ENCODE assay signal across 1 cellular context in the genomic region with DNA sequence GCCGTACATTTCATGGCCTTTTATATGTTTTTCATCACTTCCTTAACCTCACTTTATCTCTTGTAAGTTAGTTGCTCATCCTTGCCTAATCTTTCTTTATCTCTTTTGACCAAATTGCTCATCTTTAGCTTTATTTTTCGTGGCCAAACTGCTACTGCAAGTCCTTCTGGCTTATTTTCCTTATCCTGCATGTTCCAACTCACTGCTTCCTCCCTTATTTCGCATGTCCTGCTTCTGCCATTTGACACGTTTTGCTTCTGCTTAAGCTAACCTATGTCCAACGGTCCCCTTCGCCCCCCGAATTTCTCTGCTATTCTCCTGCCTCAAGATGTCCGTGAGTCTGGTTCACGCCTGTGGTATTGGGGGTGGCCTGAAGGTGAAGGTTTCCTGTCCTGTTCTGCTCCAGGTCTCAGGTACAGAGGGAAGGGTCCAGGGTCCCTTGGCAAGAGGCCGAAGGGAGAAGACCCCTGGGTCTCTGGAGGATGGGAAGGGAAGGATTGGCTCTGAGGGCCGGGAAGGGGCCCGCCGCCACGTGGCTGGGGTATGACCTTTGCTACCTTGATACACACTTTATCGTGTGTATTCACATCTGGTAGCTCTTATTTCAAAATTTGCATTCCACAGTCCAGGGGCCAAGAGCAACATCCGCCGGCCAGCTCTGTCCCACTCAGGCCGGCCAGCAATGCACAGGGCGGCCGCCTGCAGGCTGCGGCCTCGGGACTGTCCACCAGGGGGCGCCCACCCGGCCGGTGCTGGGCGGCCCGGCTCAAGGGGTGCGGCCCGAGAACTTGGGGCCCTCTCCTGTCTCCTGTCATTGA.
TF ChIP-seq lines count a peak whose summit lies in the region.

No MANE protein-coding gene starts in this region.

TF ChIP-seq in K562, 482 proteins besides CTCF, POLR2A, EP300 and RAD21 (continues in another document):
- TF ChIP-seq KLF13 (tag; IDR thresholded peaks at IDR 0.05; ENCODE audit: borderline replicate concordance, low read depth) (no peak), TEAD2 (tag; IDR thresholded peaks at IDR 0.05) (no peak), ZNF830 (CRISPR knock-in tag; IDR thresholded peaks at IDR 0.05) (no peak), PHF20 (IDR thresholded peaks at IDR 0.05; ENCODE audit: partially characterized antibody) (no peak), CHD2 (IDR thresholded peaks at IDR 0.05; ENCODE audit: low read depth, low read length) (no peak), FOXK1 (CRISPR knock-in tag; IDR thresholded peaks at IDR 0.05; ENCODE audit: borderline replicate concordance) (peak; percentile 59; the same call in 1 of the 2 replicates), E2F3 (CRISPR knock-in tag; IDR thresholded peaks at IDR 0.05) (no peak), ZBTB34 (CRISPR knock-in tag; IDR thresholded peaks at IDR 0.05) (no peak), MAFG (tag; conservative IDR thresholded peaks at IDR 0.05) (no peak), ZNF586 (CRISPR knock-in tag; conservative IDR thresholded peaks at IDR 0.05) (no peak), KLF16 (IDR thresholded peaks at IDR 0.05) (peak; percentile 78), SRF (CRISPR knock-in tag; IDR thresholded peaks at IDR 0.05) (no peak), SMARCA4 (IDR thresholded peaks at IDR 0.05) (peak; percentile 97), ZKSCAN8 (CRISPR knock-in tag; IDR thresholded peaks at IDR 0.05) (no peak; the same call in 1 of the 2 replicates), PTRF (tag; IDR thresholded peaks at IDR 0.05) (no peak), CEBPB (tag; IDR thresholded peaks at IDR 0.05) (peak; percentile 87), CBFB (CRISPR knock-in tag; IDR thresholded peaks at IDR 0.05) (peak; percentile 19; the same call in 1 of the 2 replicates), YY1 (IDR thresholded peaks at IDR 0.05; ENCODE audit: borderline replicate concordance in 1 of 3, control insufficient read depth in 1 of 3, extremely low read depth in 1 of 3, insufficient read depth in 3 of 3, insufficient read length in 1 of 3, insufficient replicate concordance in 2 of 3, low read depth in 1 of 3, low read length in 2 of 3) (peak in 2 of 3 experiments; percentile 44 to 46), ZNF79 (CRISPR knock-in tag; IDR thresholded peaks at IDR 0.05; ENCODE audit: low read depth) (no peak), HDAC2 (IDR thresholded peaks at IDR 0.05) (peak; percentile 97), ILK (tag; IDR thresholded peaks at IDR 0.05; ENCODE audit: borderline replicate concordance, low read depth) (no peak), CBX1 (IDR thresholded peaks at IDR 0.05; ENCODE audit: low read depth) (no peak), LEF1 (IDR thresholded peaks at IDR 0.05) (peak; percentile 91; the same call in 1 of the 2 replicates), ZNF146 (CRISPR knock-in tag; IDR thresholded peaks at IDR 0.05; ENCODE audit: unreplicated experiment) (no peak), ILF3 (IDR thresholded peaks at IDR 0.05; ENCODE audit: borderline replicate concordance) (no peak), HCFC1 (IDR thresholded peaks at IDR 0.05; ENCODE audit: low read depth, low read length) (0 out of 2 replicates have a peak, but pooled peaks have one; percentile 4), SMARCA5 (IDR thresholded peaks at IDR 0.05) (no peak), FOS (IDR thresholded peaks at IDR 0.05; ENCODE audit: extremely low read depth, insufficient read length) (no peak), PHF8 (IDR thresholded peaks at IDR 0.05; ENCODE audit: borderline replicate concordance, low read length) (no peak; the same call in 1 of the 2 replicates), MYC (IDR thresholded peaks at IDR 0.05; ENCODE audit: low read depth, low read length) (peak; percentile 79), MYC (CRISPR knock-in tag; IDR thresholded peaks at IDR 0.05; ENCODE audit: borderline replicate concordance, low read depth) (no peak), HMGXB4 (CRISPR knock-in tag; IDR thresholded peaks at IDR 0.05) (0 out of 2 replicates have a peak, but pooled peaks have one; percentile 51), USF2 (CRISPR knock-in tag; IDR thresholded peaks at IDR 0.05) (no peak), TAL1 (IDR thresholded peaks at IDR 0.05) (peak; percentile 91), ZNF274 (IDR thresholded peaks at IDR 0.05; ENCODE audit: borderline replicate concordance, low read depth, low read length) (no peak), NR4A1 (CRISPR knock-in tag; IDR thresholded peaks at IDR 0.05) (no peak), NR4A1 (tag; IDR thresholded peaks at IDR 0.05) (peak; percentile 49; the same call in 1 of the 2 replicates), CBX2 (IDR thresholded peaks at IDR 0.05; ENCODE audit: insufficient read depth, low read length, poor library complexity, severe bottlenecking) (no peak), L3MBTL2 (IDR thresholded peaks at IDR 0.05) (peak; percentile 94), RUNX1 (IDR thresholded peaks at IDR 0.05; ENCODE audit: low read depth) (no peak), ZC3H8 (IDR thresholded peaks at IDR 0.05) (no peak; the same call in 1 of the 2 replicates), FOSL1 (tag; conservative IDR thresholded peaks at IDR 0.05) (peak; percentile 85), PREB (CRISPR knock-in tag; IDR thresholded peaks at IDR 0.05) (no peak), DDX20 (tag; IDR thresholded peaks at IDR 0.05; ENCODE audit: low read depth) (no peak), E2F5 (CRISPR knock-in tag; IDR thresholded peaks at IDR 0.05) (no peak), CREB1 (IDR thresholded peaks at IDR 0.05) (no peak), CREB1 (CRISPR knock-in tag; IDR thresholded peaks at IDR 0.05) (no peak), ETV1 (tag; conservative IDR thresholded peaks at IDR 0.05; ENCODE audit: low read depth) (peak; percentile 6; the same call in 1 of the 2 replicates), ZZZ3 (IDR thresholded peaks at IDR 0.05) (no peak), PTBP1 (IDR thresholded peaks at IDR 0.05; ENCODE audit: low read depth, low read length) (0 out of 2 replicates have a peak, but pooled peaks have one; percentile 31), KDM5B (IDR thresholded peaks at IDR 0.05; ENCODE audit: insufficient replicate concordance, low read depth, low read length) (no peak)
- TF ChIP-seq, protein P1, sequence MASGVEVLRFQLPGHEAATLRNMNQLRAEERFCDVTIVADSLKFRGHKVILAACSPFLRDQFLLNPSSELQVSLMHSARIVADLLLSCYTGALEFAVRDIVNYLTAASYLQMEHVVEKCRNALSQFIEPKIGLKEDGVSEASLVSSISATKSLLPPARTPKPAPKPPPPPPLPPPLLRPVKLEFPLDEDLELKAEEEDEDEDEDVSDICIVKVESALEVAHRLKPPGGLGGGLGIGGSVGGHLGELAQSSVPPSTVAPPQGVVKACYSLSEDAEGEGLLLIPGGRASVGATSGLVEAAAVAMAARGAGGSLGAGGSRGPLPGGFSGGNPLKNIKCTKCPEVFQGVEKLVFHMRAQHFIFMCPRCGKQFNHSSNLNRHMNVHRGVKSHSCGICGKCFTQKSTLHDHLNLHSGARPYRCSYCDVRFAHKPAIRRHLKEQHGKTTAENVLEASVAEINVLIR (CRISPR knock-in tag; IDR thresholded peaks at IDR 0.05): no peak
- TF ChIP-seq, protein P2, sequence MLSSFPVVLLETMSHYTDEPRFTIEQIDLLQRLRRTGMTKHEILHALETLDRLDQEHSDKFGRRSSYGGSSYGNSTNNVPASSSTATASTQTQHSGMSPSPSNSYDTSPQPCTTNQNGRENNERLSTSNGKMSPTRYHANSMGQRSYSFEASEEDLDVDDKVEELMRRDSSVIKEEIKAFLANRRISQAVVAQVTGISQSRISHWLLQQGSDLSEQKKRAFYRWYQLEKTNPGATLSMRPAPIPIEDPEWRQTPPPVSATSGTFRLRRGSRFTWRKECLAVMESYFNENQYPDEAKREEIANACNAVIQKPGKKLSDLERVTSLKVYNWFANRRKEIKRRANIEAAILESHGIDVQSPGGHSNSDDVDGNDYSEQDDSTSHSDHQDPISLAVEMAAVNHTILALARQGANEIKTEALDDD (IDR thresholded peaks at IDR 0.05): peak; percentile 85
- TF ChIP-seq, protein P3, sequence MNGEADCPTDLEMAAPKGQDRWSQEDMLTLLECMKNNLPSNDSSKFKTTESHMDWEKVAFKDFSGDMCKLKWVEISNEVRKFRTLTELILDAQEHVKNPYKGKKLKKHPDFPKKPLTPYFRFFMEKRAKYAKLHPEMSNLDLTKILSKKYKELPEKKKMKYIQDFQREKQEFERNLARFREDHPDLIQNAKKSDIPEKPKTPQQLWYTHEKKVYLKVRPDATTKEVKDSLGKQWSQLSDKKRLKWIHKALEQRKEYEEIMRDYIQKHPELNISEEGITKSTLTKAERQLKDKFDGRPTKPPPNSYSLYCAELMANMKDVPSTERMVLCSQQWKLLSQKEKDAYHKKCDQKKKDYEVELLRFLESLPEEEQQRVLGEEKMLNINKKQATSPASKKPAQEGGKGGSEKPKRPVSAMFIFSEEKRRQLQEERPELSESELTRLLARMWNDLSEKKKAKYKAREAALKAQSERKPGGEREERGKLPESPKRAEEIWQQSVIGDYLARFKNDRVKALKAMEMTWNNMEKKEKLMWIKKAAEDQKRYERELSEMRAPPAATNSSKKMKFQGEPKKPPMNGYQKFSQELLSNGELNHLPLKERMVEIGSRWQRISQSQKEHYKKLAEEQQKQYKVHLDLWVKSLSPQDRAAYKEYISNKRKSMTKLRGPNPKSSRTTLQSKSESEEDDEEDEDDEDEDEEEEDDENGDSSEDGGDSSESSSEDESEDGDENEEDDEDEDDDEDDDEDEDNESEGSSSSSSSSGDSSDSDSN (IDR thresholded peaks at IDR 0.05; ENCODE audit: borderline replicate concordance in 1 of 2, low read depth in 2 of 2, low read length in 2 of 2): peak in 1 of 2 experiments; percentile 82; a peak in 2 of 4 replicates
- TF ChIP-seq, protein P4, sequence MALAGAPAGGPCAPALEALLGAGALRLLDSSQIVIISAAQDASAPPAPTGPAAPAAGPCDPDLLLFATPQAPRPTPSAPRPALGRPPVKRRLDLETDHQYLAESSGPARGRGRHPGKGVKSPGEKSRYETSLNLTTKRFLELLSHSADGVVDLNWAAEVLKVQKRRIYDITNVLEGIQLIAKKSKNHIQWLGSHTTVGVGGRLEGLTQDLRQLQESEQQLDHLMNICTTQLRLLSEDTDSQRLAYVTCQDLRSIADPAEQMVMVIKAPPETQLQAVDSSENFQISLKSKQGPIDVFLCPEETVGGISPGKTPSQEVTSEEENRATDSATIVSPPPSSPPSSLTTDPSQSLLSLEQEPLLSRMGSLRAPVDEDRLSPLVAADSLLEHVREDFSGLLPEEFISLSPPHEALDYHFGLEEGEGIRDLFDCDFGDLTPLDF (CRISPR knock-in tag; IDR thresholded peaks at IDR 0.05): no peak
- TF ChIP-seq, protein P5, sequence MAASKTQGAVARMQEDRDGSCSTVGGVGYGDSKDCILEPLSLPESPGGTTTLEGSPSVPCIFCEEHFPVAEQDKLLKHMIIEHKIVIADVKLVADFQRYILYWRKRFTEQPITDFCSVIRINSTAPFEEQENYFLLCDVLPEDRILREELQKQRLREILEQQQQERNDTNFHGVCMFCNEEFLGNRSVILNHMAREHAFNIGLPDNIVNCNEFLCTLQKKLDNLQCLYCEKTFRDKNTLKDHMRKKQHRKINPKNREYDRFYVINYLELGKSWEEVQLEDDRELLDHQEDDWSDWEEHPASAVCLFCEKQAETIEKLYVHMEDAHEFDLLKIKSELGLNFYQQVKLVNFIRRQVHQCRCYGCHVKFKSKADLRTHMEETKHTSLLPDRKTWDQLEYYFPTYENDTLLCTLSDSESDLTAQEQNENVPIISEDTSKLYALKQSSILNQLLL (CRISPR knock-in tag; IDR thresholded peaks at IDR 0.05; ENCODE audit: borderline replicate concordance): no peak
